34 cellular contexts compared by ENCODE assay signal in genomic region chr2:158786897-158787296, GRCh38. TPM values are rescaled to one million over a fixed set of nuclear protein-coding genes. Genes with fewer than 3 reads are reported as not detected.
"Had no signal": no experiment of that assay in that cellular context is flagged by ENCODE, and none has a peak within 500 bp of the region (broad histone marks: within the 10 kb centered on the region; RNA-seq: fewer than 3 reads in every experiment).

No MANE protein-coding gene starts in this region.

- H3K27ac ChIP-seq: brain microvascular endothelial cell, PC-9, RWPE1, SJCRH30, SK-N-MC had no signal

- DNase-seq: activated CD4-positive, alpha-beta T cell treated with anti-CD3 and anti-CD28 coated beads, Interleukin-2, amount 10 ng/mL, durations not matched to agents 24 days and 14 days; activated CD4-positive, alpha-beta T cell treated with anti-CD3 and anti-CD28 coated beads, Interleukin-2, amount 50 U/mL, for 4 hours; activated CD8-positive, alpha-beta T cell treated with anti-CD3 and anti-CD28 coated beads for 36 hours; activated effector memory CD4-positive, alpha-beta T cell treated with anti-CD3 and anti-CD28 coated beads, Interleukin-2, amount 50 U/mL, for 16 hours; activated naive CD4-positive, alpha-beta T cell; activated naive CD4-positive, alpha-beta T cell treated with anti-CD3 and anti-CD28 coated beads, Interleukin-2, amount 50 U/mL, for 16 hours; activated naive CD8-positive, alpha-beta T cell treated with anti-CD3 and anti-CD28 coated beads for 36 hours; activated T-cell treated with anti-CD3 and anti-CD28 coated beads, Interleukin-2, amount 50 U/mL, for 1 hour; activated T-cell treated with anti-CD3 and anti-CD28 coated beads, Interleukin-2, amount 50 U/mL, for 72 hours; amniotic stem cell; aorta; brain microvascular endothelial cell; central memory CD4-positive, alpha-beta T cell; Kasumi-1; KG1; MG63; NCI-H1048; NCI-H1105 treated with DMSO at 0.1 percent for 48 hours; NCI-H1436 treated with DMSO at 0.1 percent for 48 hours; NCI-H1694 treated with DMSO at 0.1 percent for 48 hours; NCI-H2081; NCI-H226; NCI-H446 treated with DMSO at 0.1 percent for 48 hours; NCI-H526; NCI-H748 treated with DMSO at 0.1 percent for 48 hours; NK-92 treated with Interleukin-12 subunit alpha and Interleukin-12 subunit beta, amount 100 ng/mL, for 24 hours; PC-9; SJCRH30 had no signal

- H3K27me3 ChIP-seq: brain microvascular endothelial cell, MG63, SJCRH30 had no signal

- ATAC-seq: activated CD8-positive, alpha-beta T cell treated with anti-CD3 and anti-CD28 coated beads for 36 hours; activated T-cell treated with anti-CD3 and anti-CD28 coated beads, Interleukin-2, amount 50 U/mL, for 72 hours; activated T-helper 17 cell treated with anti-CD3 and anti-CD28 coated beads, Interleukin-2, amount 50 U/mL, for 72 hours; Right ventricle myocardium inferior had no signal

- H3K9me3 ChIP-seq: MG63 had no signal

- H3K36me3 ChIP-seq: brain microvascular endothelial cell, MG63, SJCRH30 had no signal

- H3K4me1 ChIP-seq: SJCRH30 had no signal

- H3K4me3 ChIP-seq: MG63, PC-9, SJCRH30, SK-N-MC had no signal

RNA-seq across cellular contexts. Expression of gene DAPL1, which starts 8.2 kb away (rescaled TPM):
- total RNA-seq: activated CD4-positive, alpha-beta T cell treated with anti-CD3 and anti-CD28 coated beads, Interleukin-2, amount 10 ng/mL, durations not matched to agents 24 days and 14 days; activated CD8-positive, alpha-beta memory T cell treated with anti-CD3 and anti-CD28 coated beads for 36 hours; activated CD8-positive, alpha-beta T cell treated with anti-CD3 and anti-CD28 coated beads for 36 hours; activated naive CD8-positive, alpha-beta T cell treated with anti-CD3 and anti-CD28 coated beads for 36 hours; activated T-cell treated with anti-CD3 and anti-CD28 coated beads, Interleukin-2, amount 50 U/mL, for 72 hours; activated T-helper 17 cell treated with anti-CD3 and anti-CD28 coated beads, Interleukin-2, amount 50 U/mL, for 72 hours; aorta; PC-9; Right ventricle myocardium inferior; SJCRH30; T-helper 1 cell treated with Interleukin-12 subunit alpha and Interleukin-12 subunit beta and Interleukin-4 antibody, amounts not matched to agents 30 ng/mL and 1 ng/mL, for 36 hours had no signal
